ENCODE assay signal across 24 cellular contexts in genomic region chr12:42583017-42583416, GRCh38.
"Had no signal": no experiment of that assay in that cellular context is flagged by ENCODE, and none has a peak within 500 bp of the region (broad histone marks: within the 10 kb centered on the region; RNA-seq: fewer than 3 reads in every experiment).

No MANE protein-coding gene starts in this region.

- H3K36me3 Mint-ChIP-seq: naive thymus-derived CD8-positive, alpha-beta T cell; stimulated activated memory B cell treated with anti-CD40 and anti-IgM and Interleukin-4, amounts not matched to agents 10 μg/mL and 1 μg/mL and 100 μg/mL, for 72 hours; T-cell had no signal

- H3K4me1 ChIP-seq: prostate gland had no signal

- H3K4me1 Mint-ChIP-seq: activated CD4-positive, alpha-beta memory T cell treated with anti-CD3 and anti-CD28 coated beads, Interleukin-2, amount 10 ng/mL, durations not matched to agents 7 days and 5 days; activated CD4-positive, alpha-beta T cell treated with anti-CD3 and anti-CD28 coated beads, Interleukin-2, amount 10 ng/mL, durations not matched to agents 24 days and 14 days; activated naive CD8-positive, alpha-beta T cell treated with anti-CD3 and anti-CD28 coated beads, Interleukin-2, amount 50 U/mL, for 24 hours; naive thymus-derived CD8-positive, alpha-beta T cell; stimulated activated memory B cell treated with anti-CD40 and anti-IgM and Interleukin-4, amounts not matched to agents 10 μg/mL and 1 μg/mL and 100 μg/mL, for 72 hours had no signal

- H3K4me3 Mint-ChIP-seq: activated CD4-positive, alpha-beta memory T cell treated with anti-CD3 and anti-CD28 coated beads, Interleukin-2, amount 10 ng/mL, durations not matched to agents 7 days and 5 days; activated CD4-positive, alpha-beta T cell treated with anti-CD3 and anti-CD28 coated beads, Interleukin-2, amount 10 ng/mL, durations not matched to agents 24 days and 14 days; activated naive CD8-positive, alpha-beta T cell treated with anti-CD3 and anti-CD28 coated beads, Interleukin-2, amount 50 U/mL, for 24 hours; effector memory CD8-positive, alpha-beta T cell; naive thymus-derived CD8-positive, alpha-beta T cell; stimulated activated memory B cell treated with anti-CD40 and anti-IgM and Interleukin-4, amounts not matched to agents 10 μg/mL and 1 μg/mL and 100 μg/mL, for 72 hours; T-cell; T-helper 2 cell treated with Interferon-gamma antibody and Interleukin-4, amounts not matched to agents 5 μg/mL and 100 μg/mL, for 36 hours had no signal

- ATAC-seq: activated CD4-positive, CD25-positive, alpha-beta regulatory T cell treated with anti-CD3 and anti-CD28 coated beads, Interleukin-2, amount 50 U/mL, for 24 hours; activated naive CD8-positive, alpha-beta T cell treated with anti-CD3 and anti-CD28 coated beads, Interleukin-2, amount 50 U/mL, for 24 hours; body of pancreas; effector memory CD8-positive, alpha-beta T cell; gastrocnemius medialis; left colon; naive thymus-derived CD8-positive, alpha-beta T cell; stimulated activated memory B cell treated with anti-CD40 and anti-IgM and Interleukin-4, amounts not matched to agents 10 μg/mL and 1 μg/mL and 100 μg/mL, for 72 hours; T-cell had no signal

- H3K9me3 ChIP-seq: body of pancreas, esophagus muscularis mucosa, gastrocnemius medialis, prostate gland, transverse colon, vagina had no signal

- H3K27ac Mint-ChIP-seq: activated CD4-positive, alpha-beta memory T cell treated with anti-CD3 and anti-CD28 coated beads, Interleukin-2, amount 10 ng/mL, durations not matched to agents 7 days and 5 days; activated CD4-positive, alpha-beta T cell treated with anti-CD3 and anti-CD28 coated beads, Interleukin-2, amount 10 ng/mL, durations not matched to agents 24 days and 14 days; activated naive CD8-positive, alpha-beta T cell treated with anti-CD3 and anti-CD28 coated beads, Interleukin-2, amount 50 U/mL, for 24 hours; effector memory CD8-positive, alpha-beta T cell; naive thymus-derived CD8-positive, alpha-beta T cell; stimulated activated memory B cell treated with anti-CD40 and anti-IgM and Interleukin-4, amounts not matched to agents 10 μg/mL and 1 μg/mL and 100 μg/mL, for 72 hours; T-cell; T-helper 2 cell treated with Interferon-gamma antibody and Interleukin-4, amounts not matched to agents 5 μg/mL and 100 μg/mL, for 36 hours had no signal

- H3K27ac ChIP-seq: body of pancreas, gastrocnemius medialis, prostate gland, transverse colon, vagina, VCaP had no signal

- H3K9me3 Mint-ChIP-seq: activated CD4-positive, alpha-beta memory T cell treated with anti-CD3 and anti-CD28 coated beads, Interleukin-2, amount 10 ng/mL, durations not matched to agents 7 days and 5 days; activated CD4-positive, alpha-beta T cell treated with anti-CD3 and anti-CD28 coated beads, Interleukin-2, amount 10 ng/mL, durations not matched to agents 24 days and 14 days; activated naive CD8-positive, alpha-beta T cell treated with anti-CD3 and anti-CD28 coated beads, Interleukin-2, amount 50 U/mL, for 24 hours; effector memory CD8-positive, alpha-beta T cell; naive thymus-derived CD8-positive, alpha-beta T cell; stimulated activated memory B cell treated with anti-CD40 and anti-IgM and Interleukin-4, amounts not matched to agents 10 μg/mL and 1 μg/mL and 100 μg/mL, for 72 hours; T-cell; T-helper 2 cell treated with Interferon-gamma antibody and Interleukin-4, amounts not matched to agents 5 μg/mL and 100 μg/mL, for 36 hours had no signal

- H3K27me3 ChIP-seq: body of pancreas, esophagus muscularis mucosa, gastrocnemius medialis, vagina had no signal

- DNase-seq: activated CD4-positive, alpha-beta memory T cell treated with anti-CD3 and anti-CD28 coated beads, Interleukin-2, amount 10 ng/mL, durations not matched to agents 7 days and 5 days; activated CD4-positive, alpha-beta T cell treated with anti-CD3 and anti-CD28 coated beads, Interleukin-2, amount 10 ng/mL, durations not matched to agents 24 days and 14 days; activated gamma-delta T cell; activated naive CD4-positive, alpha-beta T cell treated with anti-CD3 and anti-CD28 coated beads, Interleukin-2, amount 50 U/mL, for 16 hours; activated naive CD8-positive, alpha-beta T cell treated with anti-CD3 and anti-CD28 coated beads, Interleukin-2, amount 50 U/mL, for 24 hours; activated T-cell treated with anti-CD3 and anti-CD28 coated beads for 4 hours; body of pancreas; central memory CD4-positive, alpha-beta T cell; effector memory CD8-positive, alpha-beta T cell; gastrocnemius medialis; islet precursor cell; left colon; naive thymus-derived CD8-positive, alpha-beta T cell; stimulated activated CD4-positive, alpha-beta T cell treated with anti-CD3 and anti-CD28 coated beads, Interleukin-1b, Interleukin-23, amount 100 ng/mL, for 48 hours; T-cell; transverse colon had no signal

- H3K36me3 ChIP-seq: esophagus muscularis mucosa, gastrocnemius medialis, prostate gland, transverse colon, vagina had no signal

- H3K4me3 ChIP-seq: body of pancreas, esophagus muscularis mucosa, lung, prostate gland, transverse colon, vagina had no signal
